23 cellular contexts compared by ENCODE assay signal in the genomic region with DNA sequence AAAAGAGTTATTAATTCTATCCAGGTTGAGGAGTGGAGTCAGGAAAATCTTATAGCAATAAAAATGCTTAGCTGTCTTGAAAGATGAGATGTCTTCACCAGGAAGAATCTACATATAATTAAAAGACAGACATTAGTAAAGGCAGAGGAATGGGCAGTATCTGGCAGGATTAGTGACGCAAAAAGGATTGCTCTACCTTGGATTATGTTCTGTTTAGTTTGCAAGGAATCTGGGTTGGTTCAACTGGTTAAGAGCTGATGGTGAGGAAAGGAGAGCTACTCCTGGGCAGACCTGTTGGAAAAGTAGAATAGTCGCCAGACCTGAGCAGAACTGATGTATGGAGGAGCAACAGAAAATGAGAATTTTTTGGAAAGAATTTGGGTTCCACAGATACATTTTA.
"Had no signal": no experiment of that assay in that cellular context is flagged by ENCODE, and none has a peak within 500 bp of the region (broad histone marks: within the 10 kb centered on the region; RNA-seq: fewer than 3 reads in every experiment).

No MANE protein-coding gene starts in this region.

- H3K4me3 Mint-ChIP-seq: immature natural killer cell; memory B cell; natural killer cell treated with Interleukin-12 subunit alpha and Interleukin-12 subunit beta and Interleukin-15 and Interleukin-18, amount 100 ng/mL, for 72 hours had no signal

- H3K9me3 Mint-ChIP-seq: memory B cell; natural killer cell treated with Interleukin-12 subunit alpha and Interleukin-12 subunit beta and Interleukin-15 and Interleukin-18, amount 100 ng/mL, for 72 hours had no signal

- H3K4me1 Mint-ChIP-seq: immature natural killer cell, memory B cell had no signal

- H3K27me3 ChIP-seq: colonic mucosa, esophagus muscularis mucosa, gastrocnemius medialis, sigmoid colon, stomach, transverse colon had no signal

- H3K27ac ChIP-seq: colonic mucosa, esophagus muscularis mucosa, neutrophil, skin epidermis, thoracic aorta had no signal

- H3K4me1 ChIP-seq: colonic mucosa had no signal

- H3K36me3 Mint-ChIP-seq: immature natural killer cell; memory B cell; natural killer cell treated with Interleukin-12 subunit alpha and Interleukin-12 subunit beta and Interleukin-15 and Interleukin-18, amount 100 ng/mL, for 72 hours had no signal

- DNase-seq: caudate nucleus; colonic mucosa; dorsolateral prefrontal cortex; effector CD8-positive, alpha-beta T cell; gastrocnemius medialis; glutamatergic neuron; immature natural killer cell; midbrain; posterior cingulate gyrus; sigmoid colon; stimulated activated CD4-positive, alpha-beta T cell treated with anti-CD3 and anti-CD28 coated beads, Interleukin-12 subunit alpha, Interleukin-12 subunit beta, amount 100 ng/mL, for 4 hours; stimulated activated naive CD4-positive, alpha-beta T cell; stomach; substantia nigra; transverse colon had no signal

- H3K9me3 ChIP-seq: colonic mucosa, esophagus muscularis mucosa, gastrocnemius medialis, neutrophil, sigmoid colon, stomach, thoracic aorta, transverse colon had no signal

- H3K27ac Mint-ChIP-seq: immature natural killer cell; memory B cell; natural killer cell treated with Interleukin-12 subunit alpha and Interleukin-12 subunit beta and Interleukin-15 and Interleukin-18, amount 100 ng/mL, for 72 hours had no signal

- FAIRE-seq: keratinocyte, urothelium cell line had no signal

- H3K4me3 ChIP-seq: colonic mucosa, dorsolateral prefrontal cortex, esophagus muscularis mucosa, gastrocnemius medialis, sigmoid colon, skin epidermis, stomach, thoracic aorta, transverse colon had no signal

- H3K36me3 ChIP-seq: colonic mucosa, esophagus muscularis mucosa, gastrocnemius medialis, neutrophil, sigmoid colon, stomach, thoracic aorta, transverse colon had no signal

- ATAC-seq: gastrocnemius medialis; natural killer cell treated with Interleukin-12 subunit alpha and Interleukin-12 subunit beta and Interleukin-15 and Interleukin-18, amount 100 ng/mL, for 72 hours had no signal
